ENCODE assay signal across 8 cellular contexts in genomic region chr21:37563641-37564340, GRCh38.
A peak's percentile ranks its signal among the peaks of the same experiment; 100 is the strongest.
DNase-seq lines count a peak whose midpoint lies in the region; ATAC-seq and TF ChIP-seq lines count a peak whose summit lies in the region.

No MANE protein-coding gene starts in this region.

- H4K20me1 ChIP-seq in KMS-11 (ENCODE audit: insufficient read depth) = no peaks in the 10 kb centered on the region

- POLR2A ChIA-PET in Panc1 (lab: Charles Lee) = interaction anchor here (0.6 to 1.3 kb wide), 2 partner anchors 13 to 50 kb away, joined by 3 to 5 read pairs; no protein-coding TSS in a partner anchor
- POLR2A ChIA-PET in naive thymus-derived CD8-positive, alpha-beta T cell (lab: Charles Lee) = interaction anchor here (0.6 to 3.1 kb wide), 16 partner anchors 9 to 1750 kb away, joined by 3 to 25 read pairs (median 4); partner anchors contain the start of genes BRWD1, DYRK1A, MORC3 and VPS26C

- peak overlapping the region; percentile 98 for H3K4me2 ChIP-seq in KMS-11

- peaks cover 57% of the 10 kb centered on the region for H3K79me2 ChIP-seq in KMS-11 (ENCODE audit: insufficient read depth, low read depth)

- peak overlapping the region; percentile 94 for H2AFZ ChIP-seq in KMS-11 (ENCODE audit: low read depth)

- DNase-seq in Daoy (ENCODE audit: low read depth) (peak; percentile 99), Panc1 (ENCODE audit: low read depth, low spot score) (peak; percentile 78), fibroblast of gingiva (ENCODE audit: low read depth) (peak; percentile 91)
- DNase-seq in activated T-helper 1 cell treated with anti-CD3 and anti-CD28 coated beads, Interleukin-12 subunit alpha, Interleukin-12 subunit beta, Interleukin-2, Interleukin-4 antibody, amounts not matched to agents 30 ng/mL and 10 ng/mL and 1 ng/mL, durations not matched to agents 14 hours and 24 hours and 36 hours (ENCODE audit: low spot score) = peak; percentile 92
- DNase-seq in naive thymus-derived CD8-positive, alpha-beta T cell = peak; percentile 85 to 95 (median 88)
- peak; percentile 89 for DNase-seq in stimulated activated naive CD4-positive, alpha-beta T cell treated with Interleukin-2 at 50 U/mL for 16 hours (lab: John Stamatoyannopoulos, UW)

- peak overlapping the region; percentile 94 for H3K9ac ChIP-seq in KMS-11

- H3K27me3 ChIP-seq in KMS-11 (ENCODE audit: insufficient read depth, low read depth) = no peaks in the 10 kb centered on the region
- no peaks in the 10 kb centered on the region for H3K27me3 ChIP-seq in Panc1 (ENCODE audit: control insufficient read depth, insufficient read depth, low read length)

- no peaks in the 10 kb centered on the region for H3K9me3 Mint-ChIP-seq in activated T-helper 1 cell treated with anti-CD3 and anti-CD28 coated beads, Interleukin-12 subunit alpha, Interleukin-12 subunit beta, Interleukin-2, Interleukin-4 antibody, amounts not matched to agents 30 ng/mL and 10 ng/mL and 1 ng/mL, durations not matched to agents 14 hours and 24 hours and 36 hours
- H3K9me3 Mint-ChIP-seq in naive thymus-derived CD8-positive, alpha-beta T cell = peaks cover 0 to 12% (median 1%) of the 10 kb centered on the region in 9 donors

- H3K36me3 Mint-ChIP-seq in activated T-helper 1 cell treated with anti-CD3 and anti-CD28 coated beads, Interleukin-12 subunit alpha, Interleukin-12 subunit beta, Interleukin-2, Interleukin-4 antibody, amounts not matched to agents 30 ng/mL and 10 ng/mL and 1 ng/mL, durations not matched to agents 14 hours and 24 hours and 36 hours (ENCODE audit: low read depth) = no peaks in the 10 kb centered on the region
- H3K36me3 Mint-ChIP-seq in naive thymus-derived CD8-positive, alpha-beta T cell = peaks cover 0 to 1% (median 0%) of the 10 kb centered on the region in 3 donors

- in situ Hi-C loops in Panc1 (cut with HindIII; ENCODE audit: low pct_unique_long_range_greater_than_20kb, low sequenced_read_pairs) = no loop called here

- H3K27ac ChIP-seq in KMS-11 (peak overlapping the region; percentile 98), Panc1 (ENCODE audit: low read length) (peak overlapping the region; percentile 89)

- H3K4me3 Mint-ChIP-seq in activated T-helper 1 cell treated with anti-CD3 and anti-CD28 coated beads, Interleukin-12 subunit alpha, Interleukin-12 subunit beta, Interleukin-2, Interleukin-4 antibody, amounts not matched to agents 30 ng/mL and 10 ng/mL and 1 ng/mL, durations not matched to agents 14 hours and 24 hours and 36 hours = peak overlapping the region; percentile 89
- peak overlapping the region; percentile 95 to 99 (median 98) for H3K4me3 Mint-ChIP-seq in naive thymus-derived CD8-positive, alpha-beta T cell

- 0 out of 2 replicates have a peak, but pooled peaks have one; percentile 32 for TF ChIP-seq CTCF in KMS-11 (conservative IDR thresholded peaks at IDR 0.05; ENCODE audit: low read depth, low read length)
- TF ChIP-seq CTCF in Panc1 (IDR thresholded peaks at IDR 0.05) = peak; percentile 9; the same call in 1 of the 2 replicates

- H3K9me3 ChIP-seq in Panc1 (ENCODE audit: control insufficient read depth, insufficient read depth, low read depth, low read length) = no peaks in the 10 kb centered on the region

- peaks cover 39% of the 10 kb centered on the region for H3K4me1 Mint-ChIP-seq in activated T-helper 1 cell treated with anti-CD3 and anti-CD28 coated beads, Interleukin-12 subunit alpha, Interleukin-12 subunit beta, Interleukin-2, Interleukin-4 antibody, amounts not matched to agents 30 ng/mL and 10 ng/mL and 1 ng/mL, durations not matched to agents 14 hours and 24 hours and 36 hours (ENCODE audit: low read depth)
- H3K4me1 Mint-ChIP-seq in naive thymus-derived CD8-positive, alpha-beta T cell = peaks cover 8 to 25% (median 18%) of the 10 kb centered on the region in 4 donors

- intact Hi-C loops in Panc1 (cut with micrococcal nuclease; ENCODE audit: unreplicated experiment) = no loop called here
- intact Hi-C loops in activated T-helper 1 cell treated with anti-CD3 and anti-CD28 coated beads, Interleukin-12 subunit alpha, Interleukin-12 subunit beta, Interleukin-2, Interleukin-4 antibody, amounts not matched to agents 30 ng/mL and 10 ng/mL and 1 ng/mL, durations not matched to agents 14 hours and 24 hours and 36 hours (cut with micrococcal nuclease) = loop anchor here (1.0 to 10.0 kb wide), 14 partner anchors 61 to 1619 kb away; partner anchors contain the start of genes DYRK1A, PSMG1 and VPS26C

- H3K4me1 ChIP-seq in KMS-11 (ENCODE audit: low read depth, poor library complexity, severe bottlenecking) (peaks cover 26% of the 10 kb centered on the region), Panc1 (ENCODE audit: control insufficient read depth, insufficient read depth, low read length) (peaks cover 10% of the 10 kb centered on the region)

- H3K4me3 ChIP-seq in KMS-11 (IDR thresholded peaks at IDR 0.05; ENCODE audit: insufficient read depth, low read depth, low read length) (peak overlapping the region; percentile 17), Panc1 (ENCODE audit: low read depth in 2 of 2, low read length in 2 of 2) (peak overlapping the region; percentile 63 to 73)

- H3K27me3 Mint-ChIP-seq in activated T-helper 1 cell treated with anti-CD3 and anti-CD28 coated beads, Interleukin-12 subunit alpha, Interleukin-12 subunit beta, Interleukin-2, Interleukin-4 antibody, amounts not matched to agents 30 ng/mL and 10 ng/mL and 1 ng/mL, durations not matched to agents 14 hours and 24 hours and 36 hours (ENCODE audit: insufficient read depth) = peaks cover 2% of the 10 kb centered on the region
- H3K27me3 Mint-ChIP-seq in naive thymus-derived CD8-positive, alpha-beta T cell = peaks cover 0 to 1% (median 0%) of the 10 kb centered on the region in 5 donors

- H3K36me3 ChIP-seq in KMS-11 (ENCODE audit: insufficient read depth) (no peaks in the 10 kb centered on the region), Panc1 (ENCODE audit: control insufficient read depth, insufficient read depth, low read length) (no peaks in the 10 kb centered on the region)

- ATAC-seq in GM21786 (IDR thresholded peaks at IDR 0.05; ENCODE audit: unreplicated experiment) (peak; percentile 83), Panc1 (peak; percentile 94)
- peak; percentile 84 to 89 for ATAC-seq in naive thymus-derived CD8-positive, alpha-beta T cell

- peak overlapping the region; percentile 100 for H3K27ac Mint-ChIP-seq in activated T-helper 1 cell treated with anti-CD3 and anti-CD28 coated beads, Interleukin-12 subunit alpha, Interleukin-12 subunit beta, Interleukin-2, Interleukin-4 antibody, amounts not matched to agents 30 ng/mL and 10 ng/mL and 1 ng/mL, durations not matched to agents 14 hours and 24 hours and 36 hours
- peak overlapping the region; percentile 97 to 100 (median 99) for H3K27ac Mint-ChIP-seq in naive thymus-derived CD8-positive, alpha-beta T cell

- CTCF ChIA-PET in Panc1 (lab: Charles Lee) = interaction anchor here (0.6 to 1.0 kb wide), 2 partner anchors 12 to 193 kb away, joined by 4 read pairs; no protein-coding TSS in a partner anchor

- no TSS peak for BruUV-seq in Panc1 (replicated peaks; lab: Mats Ljungman, UMichigan)

Comparison
In these comparisons a context has a peak if more than half of its experiments do, and no peak if none do; other contexts are left out.
1. Peak in every context shown above with its lines: DNase-seq, ATAC-seq, H3K4me3 ChIP-seq and H3K27ac ChIP-seq.